18 cellular contexts compared by ENCODE assay signal in genomic region chr7:136078630-136079029, GRCh38.
DNase-seq lines count a peak whose midpoint lies in the region; TF ChIP-seq lines count a peak whose summit lies in the region.
"Had no signal": no experiment of that assay in that cellular context is flagged by ENCODE, and none has a peak within 500 bp of the region (broad histone marks: within the 10 kb centered on the region; RNA-seq: fewer than 3 reads in every experiment).

No MANE protein-coding gene starts in this region.

- H3K27me3 ChIP-seq in CD8-positive, alpha-beta memory T cell (ENCODE audit: insufficient read depth, low read length, poor library complexity, severe bottlenecking): no peaks in the 10 kb centered on the region
- H3K27me3 ChIP-seq: BLaER1 treated with 17β-estradiol and CSF1 and Interleukin-3, amounts not matched to agents 10 nM and 100 nM had no signal

- H3K9me3 ChIP-seq in CD8-positive, alpha-beta memory T cell (ENCODE audit: low read length): no peaks in the 10 kb centered on the region
- H3K9me3 ChIP-seq: A549; BLaER1 treated with 17β-estradiol and CSF1 and Interleukin-3, amounts not matched to agents 10 nM and 100 nM; Caco-2 had no signal

- H3K27ac Mint-ChIP-seq in CD8-positive, alpha-beta memory T cell: no peak overlapping the region
- peak overlapping the region; percentile 13 to 45 (median 28) for H3K27ac Mint-ChIP-seq in nephron
- H3K27ac Mint-ChIP-seq in activated naive CD4-positive, alpha-beta T cell treated with anti-CD3 and anti-CD28 coated beads, Interleukin-2, amount 10 ng/mL, durations not matched to agents 7 days and 5 days: no peak overlapping the region
- H3K27ac Mint-ChIP-seq: B cell; CD14-positive monocyte; CD4-positive, alpha-beta memory T cell; CD4-positive, CD25-positive, alpha-beta regulatory T cell had no signal

- no peaks in the 10 kb centered on the region for H3K9me3 Mint-ChIP-seq in CD8-positive, alpha-beta memory T cell
- H3K9me3 Mint-ChIP-seq in nephron: no peaks in the 10 kb centered on the region
- H3K9me3 Mint-ChIP-seq in activated naive CD4-positive, alpha-beta T cell treated with anti-CD3 and anti-CD28 coated beads, Interleukin-2, amount 10 ng/mL, durations not matched to agents 7 days and 5 days: no peaks in the 10 kb centered on the region
- H3K9me3 Mint-ChIP-seq: CD4-positive, alpha-beta memory T cell had no signal

- CTCF ChIA-PET in CD8-positive, alpha-beta memory T cell (lab: Charles Lee): no interaction called here
- CTCF ChIA-PET in activated naive CD4-positive, alpha-beta T cell treated with anti-CD3 and anti-CD28 coated beads, Interleukin-2, amount 10 ng/mL, durations not matched to agents 7 days and 5 days (lab: Charles Lee): no interaction called here

- POLR2A ChIA-PET in CD8-positive, alpha-beta memory T cell (lab: Charles Lee): no interaction called here

- H3K27ac ChIP-seq in CD8-positive, alpha-beta memory T cell (ENCODE audit: low read depth, low read length): peak overlapping the region; percentile 14
- H3K27ac ChIP-seq: 22Rv1; A549; BLaER1 treated with 17β-estradiol and CSF1 and Interleukin-3, amounts not matched to agents 10 nM and 100 nM had no signal

- H3K4me3 ChIP-seq in CD8-positive, alpha-beta memory T cell (ENCODE audit: low read length): no peak overlapping the region
- H3K4me3 ChIP-seq: A549; BLaER1 treated with 17β-estradiol and CSF1 and Interleukin-3, amounts not matched to agents 10 nM and 100 nM had no signal

- no peak for TF ChIP-seq CTCF in nephron (IDR thresholded peaks at IDR 0.05; ENCODE audit: unreplicated experiment in 3 of 3)

- no peak overlapping the region for H3K4me3 Mint-ChIP-seq in CD8-positive, alpha-beta memory T cell
- H3K4me3 Mint-ChIP-seq in nephron: no peak overlapping the region
- H3K4me3 Mint-ChIP-seq in activated naive CD4-positive, alpha-beta T cell treated with anti-CD3 and anti-CD28 coated beads, Interleukin-2, amount 10 ng/mL, durations not matched to agents 7 days and 5 days: no peak overlapping the region
- H3K4me3 Mint-ChIP-seq: B cell; CD14-positive monocyte; CD4-positive, alpha-beta memory T cell; CD4-positive, CD25-positive, alpha-beta regulatory T cell had no signal

- H3K4me1 ChIP-seq in CD8-positive, alpha-beta memory T cell (ENCODE audit: insufficient read depth, low read length): no peaks in the 10 kb centered on the region
- H3K4me1 ChIP-seq: A549; BLaER1 treated with 17β-estradiol and CSF1 and Interleukin-3, amounts not matched to agents 10 nM and 100 nM; Caco-2 had no signal

- no peaks in the 10 kb centered on the region for H3K27me3 Mint-ChIP-seq in CD8-positive, alpha-beta memory T cell
- peaks cover 7% of the 10 kb centered on the region for H3K27me3 Mint-ChIP-seq in nephron (ENCODE audit: low read depth)
- H3K27me3 Mint-ChIP-seq in activated naive CD4-positive, alpha-beta T cell treated with anti-CD3 and anti-CD28 coated beads, Interleukin-2, amount 10 ng/mL, durations not matched to agents 7 days and 5 days: peaks cover 5% of the 10 kb centered on the region
- H3K27me3 Mint-ChIP-seq: B cell; CD4-positive, alpha-beta memory T cell; CD4-positive, CD25-positive, alpha-beta regulatory T cell had no signal

- no peak for DNase-seq in CD8-positive, alpha-beta memory T cell
- DNase-seq in OCI-M1 (lab: John Stamatoyannopoulos, UW): peak; percentile 69
- no peak for DNase-seq in C1 segment of cervical spinal cord (lab: John Stamatoyannopoulos, UW)
- DNase-seq in stimulated activated CD8-positive, alpha-beta memory T cell treated with anti-CD3 and anti-CD28 coated beads, Interleukin-4, amount 100 ng/mL, for 48 hours: no peak
- DNase-seq in activated naive CD4-positive, alpha-beta T cell treated with anti-CD3 and anti-CD28 coated beads, Interleukin-2, amount 10 ng/mL, durations not matched to agents 7 days and 5 days: no peak
- DNase-seq: AML-193; Caco-2; Calu3; CD4-positive, alpha-beta memory T cell; CD4-positive, CD25-positive, alpha-beta regulatory T cell; DMS79 treated with DMSO at 0.1 percent for 48 hours; GF-D8 had no signal

- H3K36me3 ChIP-seq in CD8-positive, alpha-beta memory T cell (ENCODE audit: insufficient read depth, low read length): no peaks in the 10 kb centered on the region
- H3K36me3 ChIP-seq: BLaER1 treated with 17β-estradiol and CSF1 and Interleukin-3, amounts not matched to agents 10 nM and 100 nM had no signal

- no peaks in the 10 kb centered on the region for H3K4me1 Mint-ChIP-seq in CD8-positive, alpha-beta memory T cell
- peaks cover 7% of the 10 kb centered on the region for H3K4me1 Mint-ChIP-seq in nephron
- H3K4me1 Mint-ChIP-seq in activated naive CD4-positive, alpha-beta T cell treated with anti-CD3 and anti-CD28 coated beads, Interleukin-2, amount 10 ng/mL, durations not matched to agents 7 days and 5 days: no peaks in the 10 kb centered on the region
- H3K4me1 Mint-ChIP-seq: B cell; CD14-positive monocyte; CD4-positive, alpha-beta memory T cell had no signal

- peaks cover 0 to 4% (median 2%) of the 10 kb centered on the region in 3 donors for H3K36me3 Mint-ChIP-seq in CD8-positive, alpha-beta memory T cell
- H3K36me3 Mint-ChIP-seq in nephron (ENCODE audit: low read depth): no peaks in the 10 kb centered on the region
- H3K36me3 Mint-ChIP-seq in activated naive CD4-positive, alpha-beta T cell treated with anti-CD3 and anti-CD28 coated beads, Interleukin-2, amount 10 ng/mL, durations not matched to agents 7 days and 5 days: no peaks in the 10 kb centered on the region
- H3K36me3 Mint-ChIP-seq: CD14-positive monocyte; CD4-positive, CD25-positive, alpha-beta regulatory T cell had no signal

Comparison
In these comparisons a context has a peak if more than half of its experiments do, and no peak if none do; other contexts are left out.
1. H3K27ac Mint-ChIP-seq: peak in nephron (3 of 3); none in CD8-positive, alpha-beta memory T cell (0 of 8) and activated naive CD4-positive, alpha-beta T cell treated with anti-CD3 and anti-CD28 coated beads, Interleukin-2, amount 10 ng/mL, durations not matched to agents 7 days and 5 days (single experiment).